In genomic region chr1:159798893-159799292, GRCh38 we compare ENCODE assay signal across 8 cellular contexts. TPM values are rescaled to one million over a fixed set of nuclear protein-coding genes. Genes with fewer than 3 reads are reported as not detected.
DNase-seq lines count a peak whose midpoint lies in the region; ATAC-seq and TF ChIP-seq lines count a peak whose summit lies in the region.

No MANE protein-coding gene starts in this region.

- no peak overlapping the region for H3K4me3 ChIP-seq in CD8-positive, alpha-beta memory T cell (ENCODE audit: low read length)
- no peak overlapping the region for H3K4me3 ChIP-seq in testis

- TF ChIP-seq CTCF in endothelial cell (IDR thresholded peaks at IDR 0.05; ENCODE audit: unreplicated experiment) (peak; percentile 66), mesothelial cell of epicardium (IDR thresholded peaks at IDR 0.05; ENCODE audit: unreplicated experiment) (peak; percentile 55), testis (IDR thresholded peaks at IDR 0.05) (peak; percentile 43 to 70 (median 62))

- peak; percentile 40 for ATAC-seq in HG02610 (IDR thresholded peaks at IDR 0.05; ENCODE audit: unreplicated experiment)
- ATAC-seq in activated CD4-positive, alpha-beta T cell treated with anti-CD3 and anti-CD28 coated beads for 36 hours = peak; percentile 78
- no peak for ATAC-seq in GM19035 (IDR thresholded peaks at IDR 0.05; ENCODE audit: unreplicated experiment)

- CTCF ChIA-PET in CD8-positive, alpha-beta memory T cell (lab: Charles Lee) = interaction anchor here (0.7 to 12.6 kb wide), 30 partner anchors 8 to 585 kb away, joined by 3 to 316 read pairs (median 6); partner anchors contain the start of genes DUSP23, IGSF9, SLAMF8 and TAGLN2
- CTCF ChIA-PET in activated CD4-positive, alpha-beta T cell treated with anti-CD3 and anti-CD28 coated beads for 36 hours (lab: Charles Lee) = interaction anchor here (0.5 to 9.1 kb wide), 23 partner anchors 15 to 564 kb away, joined by 3 to 150 read pairs (median 5); partner anchors contain the start of genes DUSP23 and SLAMF8

- H3K27ac Mint-ChIP-seq in CD8-positive, alpha-beta memory T cell = peak overlapping the region in 3 of 8 donors; percentile 12 to 44 (median 33)
- no peak overlapping the region for H3K27ac Mint-ChIP-seq in activated CD4-positive, alpha-beta T cell treated with anti-CD3 and anti-CD28 coated beads for 36 hours
- H3K27ac Mint-ChIP-seq in endothelial cell (ENCODE audit: unreplicated experiment) (no peak overlapping the region), mesothelial cell of epicardium (no peak overlapping the region)

- 22 to 27% methylated on average over 2 of the region's 2 CpGs for WGBS in testis, 2 donors

- POLR2A ChIA-PET in CD8-positive, alpha-beta memory T cell (lab: Charles Lee) = interaction anchor here (0.9 to 1.8 kb wide), 2 partner anchors 57 to 92 kb away, joined by 3 to 7 read pairs; no protein-coding TSS in a partner anchor
- POLR2A ChIA-PET in activated CD4-positive, alpha-beta T cell treated with anti-CD3 and anti-CD28 coated beads for 36 hours (lab: Charles Lee) = no interaction called here

- peaks cover 52 to 55% (median 54%) of the 10 kb centered on the region in 3 donors for H3K4me1 Mint-ChIP-seq in CD8-positive, alpha-beta memory T cell
- H3K4me1 Mint-ChIP-seq in activated CD4-positive, alpha-beta T cell treated with anti-CD3 and anti-CD28 coated beads for 36 hours = peaks cover 12% of the 10 kb centered on the region
- H3K4me1 Mint-ChIP-seq in endothelial cell (ENCODE audit: unreplicated experiment) = no peaks in the 10 kb centered on the region
- H3K4me1 Mint-ChIP-seq in mesothelial cell of epicardium = no peaks in the 10 kb centered on the region

- peak overlapping the region in 2 of 7 donors; percentile 10 to 42 for H3K4me3 Mint-ChIP-seq in CD8-positive, alpha-beta memory T cell
- no peak overlapping the region for H3K4me3 Mint-ChIP-seq in activated CD4-positive, alpha-beta T cell treated with anti-CD3 and anti-CD28 coated beads for 36 hours
- H3K4me3 Mint-ChIP-seq in endothelial cell (ENCODE audit: unreplicated experiment) (no peak overlapping the region), mesothelial cell of epicardium (no peak overlapping the region)

- TF ChIP-seq POLR2A in testis (IDR thresholded peaks at IDR 0.05) = no peak

- peaks cover 0 to 2% (median 0%) of the 10 kb centered on the region in 3 donors for H3K36me3 Mint-ChIP-seq in CD8-positive, alpha-beta memory T cell
- no peaks in the 10 kb centered on the region for H3K36me3 Mint-ChIP-seq in activated CD4-positive, alpha-beta T cell treated with anti-CD3 and anti-CD28 coated beads for 36 hours (ENCODE audit: low read depth)
- H3K36me3 Mint-ChIP-seq in endothelial cell (ENCODE audit: low read depth, unreplicated experiment) = no peaks in the 10 kb centered on the region
- H3K36me3 Mint-ChIP-seq in mesothelial cell of epicardium = no peaks in the 10 kb centered on the region

- no peaks in the 10 kb centered on the region for H3K36me3 ChIP-seq in CD8-positive, alpha-beta memory T cell (ENCODE audit: insufficient read depth, low read length)
- H3K36me3 ChIP-seq in testis (ENCODE audit: low read depth, missing control alignments) = no peaks in the 10 kb centered on the region

- H3K27me3 Mint-ChIP-seq in CD8-positive, alpha-beta memory T cell = peaks cover 0 to 1% of the 10 kb centered on the region in 2 donors
- peaks cover 1% of the 10 kb centered on the region for H3K27me3 Mint-ChIP-seq in activated CD4-positive, alpha-beta T cell treated with anti-CD3 and anti-CD28 coated beads for 36 hours
- H3K27me3 Mint-ChIP-seq in endothelial cell (ENCODE audit: unreplicated experiment) = peaks cover 3% of the 10 kb centered on the region
- peaks cover 27% of the 10 kb centered on the region for H3K27me3 Mint-ChIP-seq in mesothelial cell of epicardium (ENCODE audit: low read depth)

- no peaks in the 10 kb centered on the region for H3K27me3 ChIP-seq in CD8-positive, alpha-beta memory T cell (ENCODE audit: insufficient read depth, low read length, poor library complexity, severe bottlenecking)
- no peaks in the 10 kb centered on the region for H3K27me3 ChIP-seq in testis

- DNase-seq in CD8-positive, alpha-beta memory T cell = peak; percentile 23 to 69 (median 30)
- peak; percentile 83 for DNase-seq in NCI-H460 (ENCODE audit: extremely low read depth, low read depth)
- DNase-seq in activated CD4-positive, alpha-beta T cell treated with anti-CD3 and anti-CD28 coated beads for 36 hours = peak; percentile 68
- DNase-seq in endothelial cell (ENCODE audit: low spot score) = peak; percentile 60
- peak in 1 of 2 experiments; percentile 47 for DNase-seq in mesothelial cell of epicardium (ENCODE audit: low spot score in 2 of 2, unreplicated experiment in 2 of 2)
- peak; percentile 75 for DNase-seq in testis

- peaks cover 29% of the 10 kb centered on the region for H3K4me1 ChIP-seq in CD8-positive, alpha-beta memory T cell (ENCODE audit: insufficient read depth, low read length)
- H3K4me1 ChIP-seq in testis = no peaks in the 10 kb centered on the region

- intact Hi-C loops in activated CD4-positive, alpha-beta T cell treated with anti-CD3 and anti-CD28 coated beads for 36 hours (cut with DNase I, micrococcal nuclease) = loop anchor here (1.0 kb wide), 2 partner anchors 92 to 208 kb away; no protein-coding TSS in a partner anchor
- intact Hi-C loops in testis (cut with DNase I; ENCODE audit: low total_unique reads) = loop anchor here (5.0 kb wide), 1 partner anchor 88 kb away; no protein-coding TSS in a partner anchor

- no peaks in the 10 kb centered on the region for H3K9me3 ChIP-seq in CD8-positive, alpha-beta memory T cell (ENCODE audit: low read length)
- H3K9me3 ChIP-seq in testis = no peaks in the 10 kb centered on the region

- H3K9me3 Mint-ChIP-seq in CD8-positive, alpha-beta memory T cell = no peaks in the 10 kb centered on the region
- no peaks in the 10 kb centered on the region for H3K9me3 Mint-ChIP-seq in activated CD4-positive, alpha-beta T cell treated with anti-CD3 and anti-CD28 coated beads for 36 hours (ENCODE audit: low read depth)
- H3K9me3 Mint-ChIP-seq in endothelial cell (ENCODE audit: unreplicated experiment) (no peaks in the 10 kb centered on the region), mesothelial cell of epicardium (no peaks in the 10 kb centered on the region)

- no peak overlapping the region for H3K27ac ChIP-seq in CD8-positive, alpha-beta memory T cell (ENCODE audit: low read depth, low read length)
- no peak overlapping the region for H3K27ac ChIP-seq in testis

RNA-seq across cellular contexts. Expression of gene FCRL6, which starts 3.3 kb away (rescaled TPM):
- total RNA-seq in CD8-positive, alpha-beta memory T cell = 1 to 10 TPM; 1.5 to 1.8 TPM
- 129 TPM for polyA plus RNA-seq in CD8-positive, alpha-beta memory T cell
- total RNA-seq in NCI-H460 (2014; rRNA removed; shearing (Covaris generic)) = not detected in 2 replicates
- polyA plus RNA-seq in NCI-H460 (2014; cell fraction: nucleus; rRNA removed) = not detected in 2 replicates
- not detected for total RNA-seq in activated CD4-positive, alpha-beta T cell treated with anti-CD3 and anti-CD28 coated beads for 36 hours
- total RNA-seq in endothelial cell (ENCODE audit: unreplicated experiment) = not detected
- total RNA-seq in mesothelial cell of epicardium = 0.60 to 0.62 TPM (median 0.61 TPM) in 3 replicates
- total RNA-seq in testis = under 1 TPM in 1 of 2 donors, not detected in 1; 0.56 TPM
- polyA plus RNA-seq in testis (ENCODE audit: insufficient read depth, low read depth, low replicate concordance) = 1.3 TPM

RNA-seq across cellular contexts. Expression of gene DUSP23, which starts 18.1 kb away (rescaled TPM):
- total RNA-seq in CD8-positive, alpha-beta memory T cell = 10 to 100 TPM; 35.5 to 38.1 TPM
- polyA plus RNA-seq in CD8-positive, alpha-beta memory T cell = 65.8 TPM
- total RNA-seq in NCI-H460 (2014; rRNA removed; shearing (Covaris generic)) = 2.0 and 4.8 TPM in 2 replicates
- polyA plus RNA-seq in NCI-H460 (2014; cell fraction: nucleus; rRNA removed) = 12.8 and 30.8 TPM in 2 replicates
- 10 to 100 TPM; 23.9 to 26.8 TPM for total RNA-seq in activated CD4-positive, alpha-beta T cell treated with anti-CD3 and anti-CD28 coated beads for 36 hours
- 38.7 TPM for total RNA-seq in endothelial cell (ENCODE audit: unreplicated experiment)
- total RNA-seq in mesothelial cell of epicardium = 40.1 to 42.1 TPM (median 41.3 TPM) in 3 replicates
- total RNA-seq in testis = 10 to 100 TPM; 38.3 to 51.0 TPM
- polyA plus RNA-seq in testis (ENCODE audit: insufficient read depth, low read depth, low replicate concordance) = 26.2 TPM

RNA-seq across cellular contexts. Expression of gene SLAMF8, which starts 27.8 kb away (rescaled TPM):
- 1 to 10 TPM; 3.2 to 4.0 TPM for total RNA-seq in CD8-positive, alpha-beta memory T cell
- 7.3 TPM for polyA plus RNA-seq in CD8-positive, alpha-beta memory T cell
- not detected in 2 replicates for total RNA-seq in NCI-H460 (2014; rRNA removed; shearing (Covaris generic))
- polyA plus RNA-seq in NCI-H460 (2014; cell fraction: nucleus; rRNA removed) = not detected in 2 replicates
- total RNA-seq in activated CD4-positive, alpha-beta T cell treated with anti-CD3 and anti-CD28 coated beads for 36 hours = under 1 TPM; 0.39 to 0.70 TPM
- total RNA-seq in endothelial cell (ENCODE audit: unreplicated experiment) (not detected), mesothelial cell of epicardium (not detected in 3 replicates), testis (under 1 TPM; 0.47 to 0.74 TPM)
- polyA plus RNA-seq in testis (ENCODE audit: insufficient read depth, low read depth, low replicate concordance) = 5.3 TPM
